ENCODE assay signal across 9 cellular contexts in genomic region chr3:188262913-188263683, GRCh38.
DNase-seq lines count a peak whose midpoint lies in the region; ATAC-seq and TF ChIP-seq lines count a peak whose summit lies in the region.
"Had no signal": no experiment of that assay in that cellular context is flagged by ENCODE, and none has a peak within 500 bp of the region (broad histone marks: within the 10 kb centered on the region; RNA-seq: fewer than 3 reads in every experiment).

No MANE protein-coding gene starts in this region.

- no peak overlapping the region for H3K9ac ChIP-seq in rectal smooth muscle tissue (ENCODE audit: low read length)

- no peak overlapping the region for H3K27ac Mint-ChIP-seq in stimulated activated effector memory CD8-positive, alpha-beta T cell treated with anti-CD3 and anti-CD28 coated beads, Interleukin-12 subunit alpha, Interleukin-12 subunit beta, amount 100 ng/mL, for 72 hours

- H3K4me1 Mint-ChIP-seq in stimulated activated effector memory CD8-positive, alpha-beta T cell treated with anti-CD3 and anti-CD28 coated beads, Interleukin-12 subunit alpha, Interleukin-12 subunit beta, amount 100 ng/mL, for 72 hours, result peaks cover 9% of the 10 kb centered on the region

- no peaks in the 10 kb centered on the region for H3K36me3 Mint-ChIP-seq in stimulated activated effector memory CD8-positive, alpha-beta T cell treated with anti-CD3 and anti-CD28 coated beads, Interleukin-12 subunit alpha, Interleukin-12 subunit beta, amount 100 ng/mL, for 72 hours
- H3K36me3 Mint-ChIP-seq: brain had no signal

- peak overlapping the region; percentile 28 for H3K4me3 ChIP-seq in rectal smooth muscle tissue (ENCODE audit: low read length)

- H3K4me3 Mint-ChIP-seq in stimulated activated effector memory CD8-positive, alpha-beta T cell treated with anti-CD3 and anti-CD28 coated beads, Interleukin-12 subunit alpha, Interleukin-12 subunit beta, amount 100 ng/mL, for 72 hours, result no peak overlapping the region

- no peaks in the 10 kb centered on the region for H3K9me3 Mint-ChIP-seq in stimulated activated effector memory CD8-positive, alpha-beta T cell treated with anti-CD3 and anti-CD28 coated beads, Interleukin-12 subunit alpha, Interleukin-12 subunit beta, amount 100 ng/mL, for 72 hours

- ATAC-seq in SK-N-SH treated with all-trans-retinoic acid at 6 μM for 48 hours (peak; percentile 66), GM18520 (IDR thresholded peaks at IDR 0.05; ENCODE audit: unreplicated experiment) (no peak), HG03439 (IDR thresholded peaks at IDR 0.05; ENCODE audit: unreplicated experiment) (no peak)
- ATAC-seq in stimulated activated effector memory CD8-positive, alpha-beta T cell treated with anti-CD3 and anti-CD28 coated beads, Interleukin-12 subunit alpha, Interleukin-12 subunit beta, amount 100 ng/mL, for 72 hours, result no peak

- DNase-seq in ELR (ENCODE audit: low read depth) (peak; percentile 96), globus pallidus (ENCODE audit: low spot score) (peak; percentile 84), NCI-H1436 (lab: John Stamatoyannopoulos, UW) (no peak)
- no peak for DNase-seq in stimulated activated effector memory CD8-positive, alpha-beta T cell treated with anti-CD3 and anti-CD28 coated beads, Interleukin-12 subunit alpha, Interleukin-12 subunit beta, amount 100 ng/mL, for 72 hours (ENCODE audit: low spot score in 2 of 2)

- H3K4me1 ChIP-seq in rectal smooth muscle tissue (ENCODE audit: control insufficient read depth, insufficient read depth, low read length), result peaks cover 63% of the 10 kb centered on the region

- no peaks in the 10 kb centered on the region for H3K36me3 ChIP-seq in rectal smooth muscle tissue (ENCODE audit: control insufficient read depth, insufficient read depth, low read length)

- H3K27me3 ChIP-seq in rectal smooth muscle tissue (ENCODE audit: control insufficient read depth, insufficient read depth, low read length), result no peaks in the 10 kb centered on the region

- H3K27ac ChIP-seq in rectal smooth muscle tissue (ENCODE audit: low read depth, low read length), result peak overlapping the region; percentile 97

TF ChIP-seq in SK-N-SH treated with all-trans-retinoic acid at 6 μM for 48 hours, 23 proteins besides CTCF, POLR2A, EP300 and RAD21:
- TF ChIP-seq RARB (CRISPR knock-in tag; IDR thresholded peaks at IDR 0.05), result no peak
- no peak for TF ChIP-seq SNAI2 (CRISPR knock-in tag; IDR thresholded peaks at IDR 0.05)
- TF ChIP-seq ISL1 (CRISPR knock-in tag; IDR thresholded peaks at IDR 0.05), result peak; percentile 75
- no peak for TF ChIP-seq ZNF565 (CRISPR knock-in tag; conservative IDR thresholded peaks at IDR 0.05; ENCODE audit: low read depth)
- 0 out of 2 replicates have a peak, but pooled peaks have one; percentile 53 for TF ChIP-seq CSDC2 (CRISPR knock-in tag; IDR thresholded peaks at IDR 0.05)
- no peak for TF ChIP-seq GLIS3 (CRISPR knock-in tag; IDR thresholded peaks at IDR 0.05)
- TF ChIP-seq, protein P1, sequence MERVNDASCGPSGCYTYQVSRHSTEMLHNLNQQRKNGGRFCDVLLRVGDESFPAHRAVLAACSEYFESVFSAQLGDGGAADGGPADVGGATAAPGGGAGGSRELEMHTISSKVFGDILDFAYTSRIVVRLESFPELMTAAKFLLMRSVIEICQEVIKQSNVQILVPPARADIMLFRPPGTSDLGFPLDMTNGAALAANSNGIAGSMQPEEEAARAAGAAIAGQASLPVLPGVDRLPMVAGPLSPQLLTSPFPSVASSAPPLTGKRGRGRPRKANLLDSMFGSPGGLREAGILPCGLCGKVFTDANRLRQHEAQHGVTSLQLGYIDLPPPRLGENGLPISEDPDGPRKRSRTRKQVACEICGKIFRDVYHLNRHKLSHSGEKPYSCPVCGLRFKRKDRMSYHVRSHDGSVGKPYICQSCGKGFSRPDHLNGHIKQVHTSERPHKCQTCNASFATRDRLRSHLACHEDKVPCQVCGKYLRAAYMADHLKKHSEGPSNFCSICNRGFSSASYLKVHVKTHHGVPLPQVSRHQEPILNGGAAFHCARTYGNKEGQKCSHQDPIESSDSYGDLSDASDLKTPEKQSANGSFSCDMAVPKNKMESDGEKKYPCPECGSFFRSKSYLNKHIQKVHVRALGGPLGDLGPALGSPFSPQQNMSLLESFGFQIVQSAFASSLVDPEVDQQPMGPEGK (CRISPR knock-in tag; IDR thresholded peaks at IDR 0.05; ENCODE audit: borderline replicate concordance), result no peak; the same call in none of the 2 replicates
- TF ChIP-seq ESRRG (CRISPR knock-in tag; IDR thresholded peaks at IDR 0.05), result no peak
- peak; percentile 93; the same call in 1 of the 2 replicates for TF ChIP-seq ZNF70 (CRISPR knock-in tag; IDR thresholded peaks at IDR 0.05)

Comparison
In these comparisons a context has a peak if more than half of its experiments do, and no peak if none do; other contexts are left out.
1. DNase-seq: peak in ELR (single experiment) and globus pallidus (single experiment); none in NCI-H1436 (single experiment) and stimulated activated effector memory CD8-positive, alpha-beta T cell treated with anti-CD3 and anti-CD28 coated beads, Interleukin-12 subunit alpha, Interleukin-12 subunit beta, amount 100 ng/mL, for 72 hours (0 of 2).